In genomic region chr12:82593143-82593542, GRCh38 we compare ENCODE assay signal across 17 cellular contexts.
DNase-seq lines count a peak whose midpoint lies in the region; ATAC-seq lines count a peak whose summit lies in the region.
"Had no signal": no experiment of that assay in that cellular context is flagged by ENCODE, and none has a peak within 500 bp of the region (broad histone marks: within the 10 kb centered on the region; RNA-seq: fewer than 3 reads in every experiment).

No MANE protein-coding gene starts in this region.

- no peaks in the 10 kb centered on the region for H3K27me3 ChIP-seq in right cardiac atrium (ENCODE audit: control insufficient read depth, insufficient read depth)
- H3K27me3 ChIP-seq: BLaER1 treated with 17β-estradiol and CSF1 and Interleukin-3, amounts not matched to agents 10 nM and 100 nM; breast epithelium had no signal

- peak; percentile 57 for ATAC-seq in GM18858 (IDR thresholded peaks at IDR 0.05; ENCODE audit: unreplicated experiment)
- ATAC-seq in GM21423 (IDR thresholded peaks at IDR 0.05; ENCODE audit: unreplicated experiment) = peak; percentile 50
- ATAC-seq in HG02981 (IDR thresholded peaks at IDR 0.05; ENCODE audit: unreplicated experiment) = peak; percentile 82
- ATAC-seq in HG03565 (IDR thresholded peaks at IDR 0.05; ENCODE audit: unreplicated experiment) = peak; percentile 63
- no peak for ATAC-seq in T-helper 17 cell
- ATAC-seq in right cardiac atrium = no peak
- ATAC-seq: stimulated activated memory B cell treated with anti-CD40 and anti-IgM and Interleukin-4, amounts not matched to agents 10 μg/mL and 1 μg/mL and 100 μg/mL, for 72 hours had no signal

- H3K4me1 ChIP-seq in right cardiac atrium (ENCODE audit: control insufficient read depth, insufficient read depth, low read length) = no peaks in the 10 kb centered on the region
- H3K4me1 ChIP-seq: breast epithelium, parathyroid adenoma had no signal

- H3K36me3 Mint-ChIP-seq in T-helper 17 cell (ENCODE audit: low read depth) = no peaks in the 10 kb centered on the region
- H3K36me3 Mint-ChIP-seq: memory B cell; stimulated activated memory B cell treated with anti-CD40 and anti-IgM and Interleukin-4, amounts not matched to agents 10 μg/mL and 1 μg/mL and 100 μg/mL, for 72 hours had no signal

- H3K9me3 ChIP-seq in T-helper 17 cell (ENCODE audit: control insufficient read depth, low read length, poor library complexity, severe bottlenecking) (no peaks in the 10 kb centered on the region), right cardiac atrium (ENCODE audit: control insufficient read depth, low read length) (no peaks in the 10 kb centered on the region)

- WGBS in right cardiac atrium = 72% methylated on average over 3 of the region's 3 CpGs

- no peak overlapping the region for H3K4me3 Mint-ChIP-seq in T-helper 17 cell
- H3K4me3 Mint-ChIP-seq: memory B cell; stimulated activated memory B cell treated with anti-CD40 and anti-IgM and Interleukin-4, amounts not matched to agents 10 μg/mL and 1 μg/mL and 100 μg/mL, for 72 hours had no signal

- no peak overlapping the region for H3K27ac Mint-ChIP-seq in T-helper 17 cell
- H3K27ac Mint-ChIP-seq: activated T-helper 2 cell treated with anti-CD3 and anti-CD28 coated beads, Interferon-gamma antibody, Interleukin-2, Interleukin-4, amounts not matched to agents 10 μg/mL and 5 μg/mL and 100 μg/mL, durations not matched to agents 14 hours and 24 hours and 36 hours; memory B cell; stimulated activated memory B cell treated with anti-CD40 and anti-IgM and Interleukin-4, amounts not matched to agents 10 μg/mL and 1 μg/mL and 100 μg/mL, for 72 hours had no signal

- H3K27ac ChIP-seq in right cardiac atrium (ENCODE audit: low read length) = no peak overlapping the region
- H3K27ac ChIP-seq: BLaER1 treated with 17β-estradiol and CSF1 and Interleukin-3, amounts not matched to agents 10 nM and 100 nM; breast epithelium; parathyroid adenoma had no signal

- intact Hi-C loops in right cardiac atrium (cut with DNase I) = no loop called here

- DNase-seq in T-helper 17 cell = no peak
- no peak for DNase-seq in right cardiac atrium
- no peak for DNase-seq in ACHN
- DNase-seq in activated CD4-positive, alpha-beta T cell treated with anti-CD3 and anti-CD28 coated beads for 48 hours = no peak
- DNase-seq: activated CD4-positive, alpha-beta T cell treated with anti-CD3 and anti-CD28 coated beads for 1 hour; GDM1; stimulated activated CD4-positive, alpha-beta T cell treated with anti-CD3 and anti-CD28 coated beads, Interleukin-1b, Interleukin-23, amount 100 ng/mL, for 48 hours had no signal

- H3K4me1 Mint-ChIP-seq in T-helper 17 cell = no peaks in the 10 kb centered on the region
- H3K4me1 Mint-ChIP-seq: memory B cell; stimulated activated memory B cell treated with anti-CD40 and anti-IgM and Interleukin-4, amounts not matched to agents 10 μg/mL and 1 μg/mL and 100 μg/mL, for 72 hours had no signal

- no peaks in the 10 kb centered on the region for H3K27me3 Mint-ChIP-seq in T-helper 17 cell
- H3K27me3 Mint-ChIP-seq: memory B cell; stimulated activated memory B cell treated with anti-CD40 and anti-IgM and Interleukin-4, amounts not matched to agents 10 μg/mL and 1 μg/mL and 100 μg/mL, for 72 hours had no signal

- H3K4me3 ChIP-seq in right cardiac atrium (ENCODE audit: low read length) = no peak overlapping the region
- H3K4me3 ChIP-seq: BLaER1 treated with 17β-estradiol and CSF1 and Interleukin-3, amounts not matched to agents 10 nM and 100 nM; breast epithelium had no signal

- in situ Hi-C loops in ACHN (cut with HindIII; ENCODE audit: low pct_ligation_motif_present, low pct_unique_long_range_greater_than_20kb, low sequenced_read_pairs) = no loop called here

Comparison
In these comparisons a context has a peak if more than half of its experiments do, and no peak if none do; other contexts are left out.
1. ATAC-seq: peak in GM18858 (single experiment), GM21423 (single experiment), HG02981 (single experiment) and HG03565 (single experiment); none in T-helper 17 cell (single experiment) and right cardiac atrium (0 of 2).